ENCODE assay signal across 1 cellular context in genomic region chr17:82274134-82275020, GRCh38.
TF ChIP-seq lines count a peak whose summit lies in the region.

No MANE protein-coding gene starts in this region.

TF ChIP-seq in H1, 55 proteins besides CTCF, POLR2A, EP300 and RAD21:
- TF ChIP-seq KDM4A (IDR thresholded peaks at IDR 0.05; ENCODE audit: low read depth, low read length, severe bottlenecking), result no peak
- no peak for TF ChIP-seq KDM1A (IDR thresholded peaks at IDR 0.05; ENCODE audit: borderline replicate concordance, low read length)
- TF ChIP-seq FOSL1 (IDR thresholded peaks at IDR 0.05; ENCODE audit: insufficient read depth, low read depth, low read length), result no peak
- no peak for TF ChIP-seq SP4 (IDR thresholded peaks at IDR 0.05; ENCODE audit: low read length)
- no peak for TF ChIP-seq PHF8 (conservative IDR thresholded peaks at IDR 0.05; ENCODE audit: low read depth, low read length)
- no peak for TF ChIP-seq MAFK (IDR thresholded peaks at IDR 0.05; ENCODE audit: low read depth, low read length)
- TF ChIP-seq CEBPB (IDR thresholded peaks at IDR 0.05; ENCODE audit: low read depth, low read length), result no peak
- no peak for TF ChIP-seq CBX8 (IDR thresholded peaks at IDR 0.05; ENCODE audit: borderline replicate concordance, low read depth, low read length)
